ENCODE assay signal across 1 cellular context in the genomic region with DNA sequence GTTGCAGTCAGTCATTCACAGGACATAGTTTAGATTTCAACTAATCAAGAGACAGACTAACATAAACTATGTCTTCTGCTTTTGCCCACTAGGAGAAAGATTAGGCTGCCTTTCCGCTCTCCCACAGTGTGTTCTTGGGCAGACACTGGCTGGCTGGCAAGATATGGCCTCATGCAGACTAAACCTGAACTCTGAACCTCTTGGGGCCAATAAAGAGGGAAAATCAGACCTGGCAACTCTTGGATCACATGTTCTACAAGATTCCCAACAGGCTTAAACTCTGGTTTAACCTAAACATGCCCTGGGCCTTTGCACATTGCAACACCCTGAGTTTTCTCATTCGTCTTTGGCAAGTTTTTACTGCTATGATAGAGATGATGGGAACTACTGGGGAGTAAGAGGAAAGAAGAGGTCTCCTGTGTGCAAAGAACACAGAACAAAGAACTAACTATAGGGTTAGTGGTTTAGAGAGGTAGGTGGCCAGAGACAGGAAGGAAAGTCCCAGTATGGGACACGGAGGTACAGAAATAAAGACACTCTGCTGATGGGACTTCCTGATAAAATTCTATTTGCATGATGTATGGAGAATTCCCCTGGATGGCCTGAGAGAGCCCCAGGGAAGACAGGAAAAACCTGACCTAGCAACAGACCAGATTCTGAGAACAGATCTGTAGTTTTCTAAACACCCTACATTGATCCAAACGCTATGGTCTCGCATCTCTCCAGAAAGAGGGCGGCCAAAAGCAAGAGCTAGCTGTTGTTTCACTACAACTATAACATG.
A peak's percentile ranks its signal among the peaks of the same experiment; 100 is the strongest.
TF ChIP-seq lines count a peak whose summit lies in the region.

No MANE protein-coding gene starts in this region.

TF ChIP-seq in HepG2, 621 proteins besides CTCF, POLR2A, EP300 and RAD21 (continued from another document and continues in another):
- TF ChIP-seq, protein P1, sequence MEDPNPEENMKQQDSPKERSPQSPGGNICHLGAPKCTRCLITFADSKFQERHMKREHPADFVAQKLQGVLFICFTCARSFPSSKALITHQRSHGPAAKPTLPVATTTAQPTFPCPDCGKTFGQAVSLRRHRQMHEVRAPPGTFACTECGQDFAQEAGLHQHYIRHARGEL (CRISPR knock-in tag; IDR thresholded peaks at IDR 0.05), result no peak
- TF ChIP-seq, protein P2, sequence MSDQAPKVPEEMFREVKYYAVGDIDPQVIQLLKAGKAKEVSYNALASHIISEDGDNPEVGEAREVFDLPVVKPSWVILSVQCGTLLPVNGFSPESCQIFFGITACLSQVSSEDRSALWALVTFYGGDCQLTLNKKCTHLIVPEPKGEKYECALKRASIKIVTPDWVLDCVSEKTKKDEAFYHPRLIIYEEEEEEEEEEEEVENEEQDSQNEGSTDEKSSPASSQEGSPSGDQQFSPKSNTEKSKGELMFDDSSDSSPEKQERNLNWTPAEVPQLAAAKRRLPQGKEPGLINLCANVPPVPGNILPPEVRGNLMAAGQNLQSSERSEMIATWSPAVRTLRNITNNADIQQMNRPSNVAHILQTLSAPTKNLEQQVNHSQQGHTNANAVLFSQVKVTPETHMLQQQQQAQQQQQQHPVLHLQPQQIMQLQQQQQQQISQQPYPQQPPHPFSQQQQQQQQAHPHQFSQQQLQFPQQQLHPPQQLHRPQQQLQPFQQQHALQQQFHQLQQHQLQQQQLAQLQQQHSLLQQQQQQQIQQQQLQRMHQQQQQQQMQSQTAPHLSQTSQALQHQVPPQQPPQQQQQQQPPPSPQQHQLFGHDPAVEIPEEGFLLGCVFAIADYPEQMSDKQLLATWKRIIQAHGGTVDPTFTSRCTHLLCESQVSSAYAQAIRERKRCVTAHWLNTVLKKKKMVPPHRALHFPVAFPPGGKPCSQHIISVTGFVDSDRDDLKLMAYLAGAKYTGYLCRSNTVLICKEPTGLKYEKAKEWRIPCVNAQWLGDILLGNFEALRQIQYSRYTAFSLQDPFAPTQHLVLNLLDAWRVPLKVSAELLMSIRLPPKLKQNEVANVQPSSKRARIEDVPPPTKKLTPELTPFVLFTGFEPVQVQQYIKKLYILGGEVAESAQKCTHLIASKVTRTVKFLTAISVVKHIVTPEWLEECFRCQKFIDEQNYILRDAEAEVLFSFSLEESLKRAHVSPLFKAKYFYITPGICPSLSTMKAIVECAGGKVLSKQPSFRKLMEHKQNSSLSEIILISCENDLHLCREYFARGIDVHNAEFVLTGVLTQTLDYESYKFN (CRISPR knock-in tag; conservative IDR thresholded peaks at IDR 0.05), result peak; percentile 72
- TF ChIP-seq SRF (IDR thresholded peaks at IDR 0.05; ENCODE audit: low read depth, low read length), result no peak
- no peak for TF ChIP-seq PAWR (CRISPR knock-in tag; IDR thresholded peaks at IDR 0.05; ENCODE audit: borderline replicate concordance)
- TF ChIP-seq ZNF180 (CRISPR knock-in tag; IDR thresholded peaks at IDR 0.05; ENCODE audit: borderline replicate concordance, low read depth), result no peak
- TF ChIP-seq ZNF101 (CRISPR knock-in tag; IDR thresholded peaks at IDR 0.05; ENCODE audit: borderline replicate concordance, low read depth), result no peak
- TF ChIP-seq SOX5 (CRISPR knock-in tag; IDR thresholded peaks at IDR 0.05; ENCODE audit: borderline replicate concordance), result no peak
- TF ChIP-seq SIX1 (CRISPR knock-in tag; IDR thresholded peaks at IDR 0.05; ENCODE audit: borderline replicate concordance), result no peak
- TF ChIP-seq, protein P3, sequence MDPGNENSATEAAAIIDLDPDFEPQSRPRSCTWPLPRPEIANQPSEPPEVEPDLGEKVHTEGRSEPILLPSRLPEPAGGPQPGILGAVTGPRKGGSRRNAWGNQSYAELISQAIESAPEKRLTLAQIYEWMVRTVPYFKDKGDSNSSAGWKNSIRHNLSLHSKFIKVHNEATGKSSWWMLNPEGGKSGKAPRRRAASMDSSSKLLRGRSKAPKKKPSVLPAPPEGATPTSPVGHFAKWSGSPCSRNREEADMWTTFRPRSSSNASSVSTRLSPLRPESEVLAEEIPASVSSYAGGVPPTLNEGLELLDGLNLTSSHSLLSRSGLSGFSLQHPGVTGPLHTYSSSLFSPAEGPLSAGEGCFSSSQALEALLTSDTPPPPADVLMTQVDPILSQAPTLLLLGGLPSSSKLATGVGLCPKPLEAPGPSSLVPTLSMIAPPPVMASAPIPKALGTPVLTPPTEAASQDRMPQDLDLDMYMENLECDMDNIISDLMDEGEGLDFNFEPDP (CRISPR knock-in tag; conservative IDR thresholded peaks at IDR 0.05), result 0 out of 2 replicates have a peak, but pooled peaks have one; percentile 54
- TF ChIP-seq MZF1 (CRISPR knock-in tag; IDR thresholded peaks at IDR 0.05; ENCODE audit: borderline replicate concordance), result no peak
- TF ChIP-seq PRMT3 (CRISPR knock-in tag; IDR thresholded peaks at IDR 0.05; ENCODE audit: borderline replicate concordance, low read depth), result no peak
- no peak for TF ChIP-seq ZNF552 (CRISPR knock-in tag; IDR thresholded peaks at IDR 0.05; ENCODE audit: borderline replicate concordance)
- no peak for TF ChIP-seq ZMYM4 (CRISPR knock-in tag; IDR thresholded peaks at IDR 0.05)
- TF ChIP-seq, protein P4, sequence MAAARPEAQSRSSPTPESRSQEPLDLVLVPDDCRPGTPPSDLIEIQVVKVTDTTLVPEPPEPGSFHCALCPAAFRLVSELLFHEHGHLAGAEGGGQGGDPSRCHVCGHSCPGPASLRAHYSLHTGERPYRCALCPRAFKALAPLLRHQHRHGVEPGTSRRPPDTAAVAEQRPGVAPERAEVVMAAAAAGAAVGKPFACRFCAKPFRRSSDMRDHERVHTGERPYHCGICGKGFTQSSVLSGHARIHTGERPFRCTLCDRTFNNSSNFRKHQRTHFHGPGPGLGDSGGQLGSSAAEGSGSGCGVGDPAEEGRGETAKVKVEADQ (CRISPR knock-in tag; IDR thresholded peaks at IDR 0.05; ENCODE audit: borderline replicate concordance), result no peak
- TF ChIP-seq WIZ (CRISPR knock-in tag; IDR thresholded peaks at IDR 0.05), result no peak
- peak; percentile 48; the same call in 1 of the 2 replicates for TF ChIP-seq ELF4 (CRISPR knock-in tag; IDR thresholded peaks at IDR 0.05; ENCODE audit: borderline replicate concordance)
- TF ChIP-seq, protein P5, sequence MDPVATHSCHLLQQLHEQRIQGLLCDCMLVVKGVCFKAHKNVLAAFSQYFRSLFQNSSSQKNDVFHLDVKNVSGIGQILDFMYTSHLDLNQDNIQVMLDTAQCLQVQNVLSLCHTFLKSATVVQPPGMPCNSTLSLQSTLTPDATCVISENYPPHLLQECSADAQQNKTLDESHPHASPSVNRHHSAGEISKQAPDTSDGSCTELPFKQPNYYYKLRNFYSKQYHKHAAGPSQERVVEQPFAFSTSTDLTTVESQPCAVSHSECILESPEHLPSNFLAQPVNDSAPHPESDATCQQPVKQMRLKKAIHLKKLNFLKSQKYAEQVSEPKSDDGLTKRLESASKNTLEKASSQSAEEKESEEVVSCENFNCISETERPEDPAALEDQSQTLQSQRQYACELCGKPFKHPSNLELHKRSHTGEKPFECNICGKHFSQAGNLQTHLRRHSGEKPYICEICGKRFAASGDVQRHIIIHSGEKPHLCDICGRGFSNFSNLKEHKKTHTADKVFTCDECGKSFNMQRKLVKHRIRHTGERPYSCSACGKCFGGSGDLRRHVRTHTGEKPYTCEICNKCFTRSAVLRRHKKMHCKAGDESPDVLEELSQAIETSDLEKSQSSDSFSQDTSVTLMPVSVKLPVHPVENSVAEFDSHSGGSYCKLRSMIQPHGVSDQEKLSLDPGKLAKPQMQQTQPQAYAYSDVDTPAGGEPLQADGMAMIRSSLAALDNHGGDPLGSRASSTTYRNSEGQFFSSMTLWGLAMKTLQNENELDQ (CRISPR knock-in tag; IDR thresholded peaks at IDR 0.05; ENCODE audit: borderline replicate concordance), result no peak
- TF ChIP-seq ZNF30 (CRISPR knock-in tag; IDR thresholded peaks at IDR 0.05), result no peak
- TF ChIP-seq CC2D1A (CRISPR knock-in tag; IDR thresholded peaks at IDR 0.05), result no peak
- TF ChIP-seq ZNF367 (CRISPR knock-in tag; IDR thresholded peaks at IDR 0.05; ENCODE audit: borderline replicate concordance), result no peak
- no peak for TF ChIP-seq KLF12 (CRISPR knock-in tag; IDR thresholded peaks at IDR 0.05; ENCODE audit: borderline replicate concordance)
- TF ChIP-seq ZNF20 (CRISPR knock-in tag; IDR thresholded peaks at IDR 0.05), result no peak
- no peak for TF ChIP-seq ZNF530 (CRISPR knock-in tag; IDR thresholded peaks at IDR 0.05; ENCODE audit: low read depth)
- no peak for TF ChIP-seq FLYWCH1 (CRISPR knock-in tag; IDR thresholded peaks at IDR 0.05)
- TF ChIP-seq HNRNPLL (IDR thresholded peaks at IDR 0.05; ENCODE audit: low read depth, low read length, poor library complexity, severe bottlenecking), result no peak
- TF ChIP-seq ZNF432 (CRISPR knock-in tag; IDR thresholded peaks at IDR 0.05; ENCODE audit: borderline replicate concordance), result no peak
- TF ChIP-seq ARNTL (CRISPR knock-in tag; IDR thresholded peaks at IDR 0.05), result 0 out of 2 replicates have a peak, but pooled peaks have one; percentile 34
- TF ChIP-seq, protein P6, sequence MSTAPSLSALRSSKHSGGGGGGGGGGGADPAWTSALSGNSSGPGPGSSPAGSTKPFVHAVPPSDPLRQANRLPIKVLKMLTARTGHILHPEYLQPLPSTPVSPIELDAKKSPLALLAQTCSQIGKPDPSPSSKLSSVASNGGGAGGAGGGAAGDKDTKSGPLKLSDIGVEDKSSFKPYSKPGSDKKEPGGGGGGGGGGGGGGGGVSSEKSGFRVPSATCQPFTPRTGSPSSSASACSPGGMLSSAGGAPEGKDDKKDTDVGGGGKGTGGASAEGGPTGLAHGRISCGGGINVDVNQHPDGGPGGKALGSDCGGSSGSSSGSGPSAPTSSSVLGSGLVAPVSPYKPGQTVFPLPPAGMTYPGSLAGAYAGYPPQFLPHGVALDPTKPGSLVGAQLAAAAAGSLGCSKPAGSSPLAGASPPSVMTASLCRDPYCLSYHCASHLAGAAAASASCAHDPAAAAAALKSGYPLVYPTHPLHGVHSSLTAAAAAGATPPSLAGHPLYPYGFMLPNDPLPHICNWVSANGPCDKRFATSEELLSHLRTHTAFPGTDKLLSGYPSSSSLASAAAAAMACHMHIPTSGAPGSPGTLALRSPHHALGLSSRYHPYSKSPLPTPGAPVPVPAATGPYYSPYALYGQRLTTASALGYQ (CRISPR knock-in tag; IDR thresholded peaks at IDR 0.05), result no peak
- peak; percentile 18; the same call in 1 of the 2 replicates for TF ChIP-seq ETV5 (CRISPR knock-in tag; IDR thresholded peaks at IDR 0.05; ENCODE audit: borderline replicate concordance)
- no peak for TF ChIP-seq FOXC1 (CRISPR knock-in tag; IDR thresholded peaks at IDR 0.05; ENCODE audit: borderline replicate concordance)
- no peak for TF ChIP-seq JDP2 (CRISPR knock-in tag; IDR thresholded peaks at IDR 0.05; ENCODE audit: borderline replicate concordance)
- TF ChIP-seq GATAD1 (CRISPR knock-in tag; IDR thresholded peaks at IDR 0.05), result 0 out of 2 replicates have a peak, but pooled peaks have one; percentile 15
- TF ChIP-seq AGO1 (IDR thresholded peaks at IDR 0.05; ENCODE audit: low read depth, low read length, poor library complexity, severe bottlenecking), result no peak
- TF ChIP-seq, protein P7, sequence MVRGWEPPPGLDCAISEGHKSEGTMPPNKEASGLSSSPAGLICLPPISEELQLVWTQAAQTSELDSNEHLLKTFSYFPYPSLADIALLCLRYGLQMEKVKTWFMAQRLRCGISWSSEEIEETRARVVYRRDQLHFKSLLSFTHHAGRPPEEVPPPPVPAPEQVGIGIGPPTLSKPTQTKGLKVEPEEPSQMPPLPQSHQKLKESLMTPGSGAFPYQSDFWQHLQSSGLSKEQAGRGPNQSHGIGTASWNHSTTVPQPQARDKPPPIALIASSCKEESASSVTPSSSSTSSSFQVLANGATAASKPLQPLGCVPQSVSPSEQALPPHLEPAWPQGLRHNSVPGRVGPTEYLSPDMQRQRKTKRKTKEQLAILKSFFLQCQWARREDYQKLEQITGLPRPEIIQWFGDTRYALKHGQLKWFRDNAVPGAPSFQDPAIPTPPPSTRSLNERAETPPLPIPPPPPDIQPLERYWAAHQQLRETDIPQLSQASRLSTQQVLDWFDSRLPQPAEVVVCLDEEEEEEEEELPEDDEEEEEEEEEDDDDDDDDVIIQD (CRISPR knock-in tag; IDR thresholded peaks at IDR 0.05; ENCODE audit: low read depth), result no peak
- no peak for TF ChIP-seq MYNN (CRISPR knock-in tag; IDR thresholded peaks at IDR 0.05; ENCODE audit: low read depth)
- TF ChIP-seq HDAC2 (CRISPR knock-in tag; IDR thresholded peaks at IDR 0.05), result 0 out of 2 replicates have a peak, but pooled peaks have one; percentile 16
- no peak for TF ChIP-seq KDM3A (CRISPR knock-in tag; IDR thresholded peaks at IDR 0.05; ENCODE audit: low read depth)
- TF ChIP-seq HNRNPL (IDR thresholded peaks at IDR 0.05; ENCODE audit: low read depth, low read length), result no peak
- TF ChIP-seq ZNF274 (CRISPR knock-in tag; IDR thresholded peaks at IDR 0.05), result no peak
- no peak for TF ChIP-seq PAF1 (CRISPR knock-in tag; IDR thresholded peaks at IDR 0.05)
- TF ChIP-seq, protein P8, sequence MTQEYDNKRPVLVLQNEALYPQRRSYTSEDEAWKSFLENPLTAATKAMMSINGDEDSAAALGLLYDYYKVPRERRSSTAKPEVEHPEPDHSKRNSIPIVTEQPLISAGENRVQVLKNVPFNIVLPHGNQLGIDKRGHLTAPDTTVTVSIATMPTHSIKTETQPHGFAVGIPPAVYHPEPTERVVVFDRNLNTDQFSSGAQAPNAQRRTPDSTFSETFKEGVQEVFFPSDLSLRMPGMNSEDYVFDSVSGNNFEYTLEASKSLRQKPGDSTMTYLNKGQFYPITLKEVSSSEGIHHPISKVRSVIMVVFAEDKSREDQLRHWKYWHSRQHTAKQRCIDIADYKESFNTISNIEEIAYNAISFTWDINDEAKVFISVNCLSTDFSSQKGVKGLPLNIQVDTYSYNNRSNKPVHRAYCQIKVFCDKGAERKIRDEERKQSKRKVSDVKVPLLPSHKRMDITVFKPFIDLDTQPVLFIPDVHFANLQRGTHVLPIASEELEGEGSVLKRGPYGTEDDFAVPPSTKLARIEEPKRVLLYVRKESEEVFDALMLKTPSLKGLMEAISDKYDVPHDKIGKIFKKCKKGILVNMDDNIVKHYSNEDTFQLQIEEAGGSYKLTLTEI (CRISPR knock-in tag; conservative IDR thresholded peaks at IDR 0.05), result no peak
- no peak for TF ChIP-seq DPF2 (CRISPR knock-in tag; IDR thresholded peaks at IDR 0.05; ENCODE audit: borderline replicate concordance, low read depth)
- TF ChIP-seq POLR2AphosphoS2 (IDR thresholded peaks at IDR 0.05; ENCODE audit: low read depth, low read length), result no peak
- TF ChIP-seq, protein P9, sequence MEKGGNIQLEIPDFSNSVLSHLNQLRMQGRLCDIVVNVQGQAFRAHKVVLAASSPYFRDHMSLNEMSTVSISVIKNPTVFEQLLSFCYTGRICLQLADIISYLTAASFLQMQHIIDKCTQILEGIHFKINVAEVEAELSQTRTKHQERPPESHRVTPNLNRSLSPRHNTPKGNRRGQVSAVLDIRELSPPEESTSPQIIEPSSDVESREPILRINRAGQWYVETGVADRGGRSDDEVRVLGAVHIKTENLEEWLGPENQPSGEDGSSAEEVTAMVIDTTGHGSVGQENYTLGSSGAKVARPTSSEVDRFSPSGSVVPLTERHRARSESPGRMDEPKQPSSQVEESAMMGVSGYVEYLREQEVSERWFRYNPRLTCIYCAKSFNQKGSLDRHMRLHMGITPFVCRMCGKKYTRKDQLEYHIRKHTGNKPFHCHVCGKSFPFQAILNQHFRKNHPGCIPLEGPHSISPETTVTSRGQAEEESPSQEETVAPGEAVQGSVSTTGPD (CRISPR knock-in tag; IDR thresholded peaks at IDR 0.05), result no peak
- TF ChIP-seq ZNF430 (CRISPR knock-in tag; IDR thresholded peaks at IDR 0.05), result no peak
- no peak for TF ChIP-seq MXI1 (IDR thresholded peaks at IDR 0.05; ENCODE audit: borderline replicate concordance, low read depth, low read length)
